ENCODE assay signal across 10 cellular contexts in genomic region chr2:166106431-166107015, GRCh38. TPM values are rescaled to one million over a fixed set of nuclear protein-coding genes. Genes with fewer than 3 reads are reported as not detected.
DNase-seq lines count a peak whose midpoint lies in the region; ATAC-seq and TF ChIP-seq lines count a peak whose summit lies in the region.
"Had no signal": no experiment of that assay in that cellular context is flagged by ENCODE, and none has a peak within 500 bp of the region (broad histone marks: within the 10 kb centered on the region; RNA-seq: fewer than 3 reads in every experiment).

No MANE protein-coding gene starts in this region.

- H3K79me1 ChIP-seq in trophoblast cell (ENCODE audit: low read length), result no peaks in the 10 kb centered on the region

- H4K91ac ChIP-seq in trophoblast cell (ENCODE audit: low read depth, low read length), result no peak overlapping the region

- no peak overlapping the region for H3K27ac ChIP-seq in trophoblast cell (ENCODE audit: low read depth, low read length)
- H3K27ac ChIP-seq: coronary artery, parathyroid adenoma had no signal

- DNase-seq in LNCaP clone FGC (ENCODE audit: low read depth) (no peak), astrocyte of the hippocampus (ENCODE audit: low read depth, low spot score) (peak; percentile 16), trophoblast cell (peak in 1 of 2 donors; percentile 16), NCI-H1436 (lab: John Stamatoyannopoulos, UW) (no peak)

- H2AK5ac ChIP-seq in trophoblast cell (ENCODE audit: low read length), result no peak overlapping the region

- WGBS in trophoblast cell (ENCODE audit: extremely low coverage, insufficient coverage, insufficient read length), result no CpG with 5 or more reads among the region's 7 CpGs

- H3K4me2 ChIP-seq in trophoblast cell (ENCODE audit: low read length), result no peak overlapping the region

- ATAC-seq in GM18907 (IDR thresholded peaks at IDR 0.05; ENCODE audit: unreplicated experiment) (peak; percentile 57), HG02610 (IDR thresholded peaks at IDR 0.05; ENCODE audit: unreplicated experiment) (no peak), GM21528 (IDR thresholded peaks at IDR 0.05; ENCODE audit: low FRiP score, unreplicated experiment) (no peak), GM18520 (IDR thresholded peaks at IDR 0.05; ENCODE audit: unreplicated experiment) (no peak)

- H3K9ac ChIP-seq in trophoblast cell (ENCODE audit: low read length), result no peak overlapping the region
- H3K9ac ChIP-seq: parathyroid adenoma had no signal

- H2BK120ac ChIP-seq in trophoblast cell (ENCODE audit: insufficient read depth, low read length, poor library complexity), result no peak overlapping the region

- no peaks in the 10 kb centered on the region for H3K79me2 ChIP-seq in trophoblast cell (ENCODE audit: control insufficient read depth, insufficient read depth, low read length, poor library complexity)
- H3K79me2 ChIP-seq: parathyroid adenoma had no signal

- H2AFZ ChIP-seq in trophoblast cell (ENCODE audit: insufficient read depth, low read length, poor library complexity), result peak overlapping the region; percentile 11
- H2AFZ ChIP-seq: parathyroid adenoma had no signal

- peak overlapping the region; percentile 57 for H4K8ac ChIP-seq in trophoblast cell (ENCODE audit: low read depth, low read length)

- no peak overlapping the region for H3K4ac ChIP-seq in trophoblast cell (ENCODE audit: low read depth, low read length)

- H3K4me1 ChIP-seq in trophoblast cell (ENCODE audit: control insufficient read depth in 1 of 2, insufficient read depth in 2 of 2, low read length in 2 of 2), result no peaks in the 10 kb centered on the region
- H3K4me1 ChIP-seq: parathyroid adenoma had no signal

- no peaks in the 10 kb centered on the region for H3K9me3 ChIP-seq in trophoblast cell (ENCODE audit: insufficient read depth, low read depth, low read length)

- H2BK12ac ChIP-seq in trophoblast cell (ENCODE audit: low read length), result no peak overlapping the region

- H3K23ac ChIP-seq in trophoblast cell (ENCODE audit: low read length), result no peak overlapping the region

- H3K27me3 ChIP-seq in trophoblast cell (ENCODE audit: insufficient read depth, low read length), result no peaks in the 10 kb centered on the region

- H3K14ac ChIP-seq in trophoblast cell (ENCODE audit: low read length), result no peak overlapping the region

- H4K12ac ChIP-seq in trophoblast cell (ENCODE audit: low read depth, low read length), result no peak overlapping the region

- no peak overlapping the region for H3K18ac ChIP-seq in trophoblast cell (ENCODE audit: low read length)

- no peak overlapping the region for H2BK5ac ChIP-seq in trophoblast cell (ENCODE audit: low read depth, low read length, poor library complexity)

- no peaks in the 10 kb centered on the region for H3K36me3 ChIP-seq in trophoblast cell (ENCODE audit: control insufficient read depth in 1 of 2, insufficient read depth in 2 of 2, low read length in 2 of 2)

- TF ChIP-seq CTCF in LNCaP clone FGC (IDR thresholded peaks at IDR 0.05; ENCODE audit: control insufficient read depth, extremely low read depth, insufficient read depth), result peak; percentile 64

- H3K4me3 ChIP-seq in LNCaP clone FGC (ENCODE audit: low read depth, low read length) (no peak overlapping the region), trophoblast cell (ENCODE audit: low read depth, low read length) (no peak overlapping the region)
- H3K4me3 ChIP-seq: coronary artery had no signal

RNA-seq across cellular contexts. Expression of gene SCN1A, which starts 21.3 kb away (rescaled TPM):
- 0.01 TPM in 1 of 2 replicates, not detected in the other for polyA plus RNA-seq in trophoblast cell (2013)
